ENCODE assay signal across 17 cellular contexts in genomic region chr13:44508562-44509062, GRCh38.
DNase-seq lines count a peak whose midpoint lies in the region; ATAC-seq and TF ChIP-seq lines count a peak whose summit lies in the region.
"Had no signal": no experiment of that assay in that cellular context is flagged by ENCODE, and none has a peak within 500 bp of the region (broad histone marks: within the 10 kb centered on the region; RNA-seq: fewer than 3 reads in every experiment).

No MANE protein-coding gene starts in this region.

- ATAC-seq in WTC11 (peak; percentile 65), GM18502 (IDR thresholded peaks at IDR 0.05; ENCODE audit: poor library complexity, unreplicated experiment) (no peak), mucosa of descending colon (no peak)
- ATAC-seq: HCT116, SK-N-SH treated with all-trans-retinoic acid at 6 μM for 48 hours had no signal

- POLR2A ChIA-PET in HEK293 (lab: Yijun Ruan, JAX) (no interaction called here), WTC11 (lab: Charles Lee) (interaction anchor here (0.5 to 1.1 kb wide), 2 partner anchors 17 to 77 kb away, joined by 3 to 4 read pairs; no protein-coding TSS in a partner anchor)

- H3K36me3 Mint-ChIP-seq in WTC11: peaks cover 14% of the 10 kb centered on the region
- H3K36me3 Mint-ChIP-seq in progenitor cell of endocrine pancreas (ENCODE audit: insufficient read depth): peaks cover 14% of the 10 kb centered on the region

- intact Hi-C loops in mucosa of descending colon (cut with DNase I, micrococcal nuclease): no loop called here

- H3K9me3 Mint-ChIP-seq in WTC11 (no peaks in the 10 kb centered on the region), progenitor cell of endocrine pancreas (ENCODE audit: low read depth) (no peaks in the 10 kb centered on the region)

- H3K4me1 ChIP-seq in HEK293 (ENCODE audit: control insufficient read depth, insufficient read depth, low read length): no peaks in the 10 kb centered on the region
- no peaks in the 10 kb centered on the region for H3K4me1 ChIP-seq in mucosa of descending colon (ENCODE audit: low read depth)

- CTCF ChIA-PET in HEK293 (lab: Yijun Ruan, JAX) (interaction anchor here (0.6 kb wide), 1 partner anchor 22 kb away, joined by 5 read pairs; no protein-coding TSS in a partner anchor), WTC11 (lab: Charles Lee) (interaction anchor here (1.2 kb wide), 2 partner anchors 145 to 368 kb away, joined by 3 to 5 read pairs; no protein-coding TSS in a partner anchor)

- DNase-seq in WTC11 (ENCODE audit: low spot score) (no peak), iPS-NIHi7 (ENCODE audit: extremely low spot score) (peak; percentile 9), progenitor cell of endocrine pancreas (ENCODE audit: low spot score, unreplicated experiment) (no peak), superior temporal gyrus (ENCODE audit: extremely low spot score) (no peak), mucosa of descending colon (no peak)
- DNase-seq: ACHN, DMS79 treated with DMSO at 0.1 percent for 48 hours, NCI-H1436, NCI-H1930, NCI-H226, NCI-H524, SHP77 had no signal

- H3K4me3 Mint-ChIP-seq in WTC11: no peak overlapping the region
- no peak overlapping the region for H3K4me3 Mint-ChIP-seq in progenitor cell of endocrine pancreas (ENCODE audit: low read depth)
- H3K4me3 Mint-ChIP-seq: CD14-positive monocyte had no signal

- H3K4me3 ChIP-seq in HEK293 (ENCODE audit: low read depth, low read length) (no peak overlapping the region), mucosa of descending colon (no peak overlapping the region)

- H3K27ac ChIP-seq in HEK293 (ENCODE audit: extremely low read depth, low read depth, low read length): no peak overlapping the region

- peak overlapping the region; percentile 4 for H3K27ac Mint-ChIP-seq in WTC11
- H3K27ac Mint-ChIP-seq in progenitor cell of endocrine pancreas: peak overlapping the region; percentile 54

- peaks cover 28% of the 10 kb centered on the region for H3K4me1 Mint-ChIP-seq in WTC11
- peaks cover 6% of the 10 kb centered on the region for H3K4me1 Mint-ChIP-seq in progenitor cell of endocrine pancreas (ENCODE audit: low read depth)
- H3K4me1 Mint-ChIP-seq: CD14-positive monocyte had no signal

- TF ChIP-seq CTCF in HEK293 (tag by site-specific recombination; IDR thresholded peaks at IDR 0.05): no peak
- no peak for TF ChIP-seq CTCF in WTC11 (IDR thresholded peaks at IDR 0.05)
- no peak for TF ChIP-seq CTCF in progenitor cell of endocrine pancreas (IDR thresholded peaks at IDR 0.05; ENCODE audit: unreplicated experiment)
- TF ChIP-seq CTCF in mucosa of descending colon (IDR thresholded peaks at IDR 0.05): no peak

- H3K9me3 ChIP-seq in HEK293 (ENCODE audit: control insufficient read depth, insufficient read depth, low read depth, low read length): no peaks in the 10 kb centered on the region
- H3K9me3 ChIP-seq in mucosa of descending colon: no peaks in the 10 kb centered on the region

- H3K27me3 Mint-ChIP-seq in WTC11 (ENCODE audit: low read depth): no peaks in the 10 kb centered on the region
- H3K27me3 Mint-ChIP-seq in progenitor cell of endocrine pancreas: no peaks in the 10 kb centered on the region

- H3K36me3 ChIP-seq in HEK293 (ENCODE audit: control insufficient read depth in 2 of 2, insufficient read depth in 1 of 2, low read length in 2 of 2): no peaks in the 10 kb centered on the region; a peak in 2 of 3 replicates
- H3K36me3 ChIP-seq in mucosa of descending colon (ENCODE audit: low read depth): no peaks in the 10 kb centered on the region

TF ChIP-seq in HEK293, 187 proteins besides CTCF, POLR2A, EP300 and RAD21:
- TF ChIP-seq ZNF426 (tag by site-specific recombination; IDR thresholded peaks at IDR 0.05) (no peak), ZIC2 (tag by site-specific recombination; IDR thresholded peaks at IDR 0.05) (peak; percentile 49)

TF ChIP-seq in WTC11, 78 proteins besides CTCF, POLR2A, EP300 and RAD21 (continues in another document):
- TF ChIP-seq IRF2 (CRISPR knock-in tag; IDR thresholded peaks at IDR 0.05; ENCODE audit: borderline replicate concordance, low read depth) (no peak), ATF1 (CRISPR knock-in tag; IDR thresholded peaks at IDR 0.05) (no peak), EMX1 (CRISPR knock-in tag; IDR thresholded peaks at IDR 0.05) (no peak), HMGXB4 (CRISPR knock-in tag; IDR thresholded peaks at IDR 0.05) (no peak), ATF2 (CRISPR knock-in tag; IDR thresholded peaks at IDR 0.05; ENCODE audit: borderline replicate concordance, low read depth) (no peak)
- TF ChIP-seq, protein P1, sequence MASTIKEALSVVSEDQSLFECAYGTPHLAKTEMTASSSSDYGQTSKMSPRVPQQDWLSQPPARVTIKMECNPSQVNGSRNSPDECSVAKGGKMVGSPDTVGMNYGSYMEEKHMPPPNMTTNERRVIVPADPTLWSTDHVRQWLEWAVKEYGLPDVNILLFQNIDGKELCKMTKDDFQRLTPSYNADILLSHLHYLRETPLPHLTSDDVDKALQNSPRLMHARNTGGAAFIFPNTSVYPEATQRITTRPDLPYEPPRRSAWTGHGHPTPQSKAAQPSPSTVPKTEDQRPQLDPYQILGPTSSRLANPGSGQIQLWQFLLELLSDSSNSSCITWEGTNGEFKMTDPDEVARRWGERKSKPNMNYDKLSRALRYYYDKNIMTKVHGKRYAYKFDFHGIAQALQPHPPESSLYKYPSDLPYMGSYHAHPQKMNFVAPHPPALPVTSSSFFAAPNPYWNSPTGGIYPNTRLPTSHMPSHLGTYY (CRISPR knock-in tag; IDR thresholded peaks at IDR 0.05): no peak
- TF ChIP-seq, protein P2, sequence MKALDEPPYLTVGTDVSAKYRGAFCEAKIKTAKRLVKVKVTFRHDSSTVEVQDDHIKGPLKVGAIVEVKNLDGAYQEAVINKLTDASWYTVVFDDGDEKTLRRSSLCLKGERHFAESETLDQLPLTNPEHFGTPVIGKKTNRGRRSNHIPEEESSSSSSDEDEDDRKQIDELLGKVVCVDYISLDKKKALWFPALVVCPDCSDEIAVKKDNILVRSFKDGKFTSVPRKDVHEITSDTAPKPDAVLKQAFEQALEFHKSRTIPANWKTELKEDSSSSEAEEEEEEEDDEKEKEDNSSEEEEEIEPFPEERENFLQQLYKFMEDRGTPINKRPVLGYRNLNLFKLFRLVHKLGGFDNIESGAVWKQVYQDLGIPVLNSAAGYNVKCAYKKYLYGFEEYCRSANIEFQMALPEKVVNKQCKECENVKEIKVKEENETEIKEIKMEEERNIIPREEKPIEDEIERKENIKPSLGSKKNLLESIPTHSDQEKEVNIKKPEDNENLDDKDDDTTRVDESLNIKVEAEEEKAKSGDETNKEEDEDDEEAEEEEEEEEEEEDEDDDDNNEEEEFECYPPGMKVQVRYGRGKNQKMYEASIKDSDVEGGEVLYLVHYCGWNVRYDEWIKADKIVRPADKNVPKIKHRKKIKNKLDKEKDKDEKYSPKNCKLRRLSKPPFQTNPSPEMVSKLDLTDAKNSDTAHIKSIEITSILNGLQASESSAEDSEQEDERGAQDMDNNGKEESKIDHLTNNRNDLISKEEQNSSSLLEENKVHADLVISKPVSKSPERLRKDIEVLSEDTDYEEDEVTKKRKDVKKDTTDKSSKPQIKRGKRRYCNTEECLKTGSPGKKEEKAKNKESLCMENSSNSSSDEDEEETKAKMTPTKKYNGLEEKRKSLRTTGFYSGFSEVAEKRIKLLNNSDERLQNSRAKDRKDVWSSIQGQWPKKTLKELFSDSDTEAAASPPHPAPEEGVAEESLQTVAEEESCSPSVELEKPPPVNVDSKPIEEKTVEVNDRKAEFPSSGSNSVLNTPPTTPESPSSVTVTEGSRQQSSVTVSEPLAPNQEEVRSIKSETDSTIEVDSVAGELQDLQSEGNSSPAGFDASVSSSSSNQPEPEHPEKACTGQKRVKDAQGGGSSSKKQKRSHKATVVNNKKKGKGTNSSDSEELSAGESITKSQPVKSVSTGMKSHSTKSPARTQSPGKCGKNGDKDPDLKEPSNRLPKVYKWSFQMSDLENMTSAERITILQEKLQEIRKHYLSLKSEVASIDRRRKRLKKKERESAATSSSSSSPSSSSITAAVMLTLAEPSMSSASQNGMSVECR (CRISPR knock-in tag; IDR thresholded peaks at IDR 0.05; ENCODE audit: borderline replicate concordance): no peak
- TF ChIP-seq, protein P3, sequence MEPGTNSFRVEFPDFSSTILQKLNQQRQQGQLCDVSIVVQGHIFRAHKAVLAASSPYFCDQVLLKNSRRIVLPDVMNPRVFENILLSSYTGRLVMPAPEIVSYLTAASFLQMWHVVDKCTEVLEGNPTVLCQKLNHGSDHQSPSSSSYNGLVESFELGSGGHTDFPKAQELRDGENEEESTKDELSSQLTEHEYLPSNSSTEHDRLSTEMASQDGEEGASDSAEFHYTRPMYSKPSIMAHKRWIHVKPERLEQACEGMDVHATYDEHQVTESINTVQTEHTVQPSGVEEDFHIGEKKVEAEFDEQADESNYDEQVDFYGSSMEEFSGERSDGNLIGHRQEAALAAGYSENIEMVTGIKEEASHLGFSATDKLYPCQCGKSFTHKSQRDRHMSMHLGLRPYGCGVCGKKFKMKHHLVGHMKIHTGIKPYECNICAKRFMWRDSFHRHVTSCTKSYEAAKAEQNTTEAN (CRISPR knock-in tag; IDR thresholded peaks at IDR 0.05): no peak
